Comparison of ENCODE assay signal across 8 cellular contexts in the genomic region with DNA sequence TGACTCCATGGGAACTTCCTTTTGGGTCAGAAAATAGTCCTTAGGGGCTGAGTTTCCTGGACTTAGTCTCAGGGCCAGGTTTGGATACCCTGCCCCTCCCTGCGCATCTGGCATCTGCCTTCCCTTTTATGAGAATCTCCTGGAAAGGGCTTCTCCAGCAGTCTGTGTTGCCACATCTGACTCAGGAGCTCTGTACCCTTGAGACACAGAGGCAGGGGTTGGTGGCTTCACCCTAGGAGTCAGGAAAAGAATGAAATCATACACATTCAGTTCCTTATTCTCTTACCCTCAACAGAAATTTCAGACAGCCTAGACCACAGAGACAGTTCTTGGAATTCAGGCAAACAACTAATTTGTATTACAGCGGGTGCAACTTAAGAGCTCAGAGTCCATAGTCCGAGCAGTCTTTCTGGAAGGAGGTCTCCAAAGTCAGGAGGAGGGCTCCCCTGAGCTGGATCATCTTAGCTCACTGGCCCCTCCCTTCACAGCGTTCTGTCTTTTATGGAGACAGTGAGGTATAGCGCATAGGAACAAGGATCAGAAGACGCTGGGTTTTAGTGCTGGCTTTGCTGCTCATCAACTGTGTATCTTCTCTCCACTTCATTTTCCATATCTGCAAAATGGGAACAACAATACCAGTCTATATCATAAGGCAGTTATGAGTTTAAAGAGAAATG. TPM values are rescaled to one million over a fixed set of nuclear protein-coding genes. Genes with fewer than 3 reads are reported as not detected.
DNase-seq lines count a peak whose midpoint lies in the region; FAIRE-seq and TF ChIP-seq lines count a peak whose summit lies in the region.

No MANE protein-coding gene starts in this region.

- H2AK5ac ChIP-seq in H1 (ENCODE audit: low read depth, low read length) = peak overlapping the region; percentile 48; the same call in 1 of the 2 replicates

- no peak overlapping the region for H4K8ac ChIP-seq in H1 (ENCODE audit: extremely low read depth, insufficient read depth, low read length)

- TF ChIP-seq POLR2A in H1 (IDR thresholded peaks at IDR 0.05; ENCODE audit: control extremely low read depth in 1 of 2, low read depth in 2 of 2, low read length in 2 of 2) (no peak), erythroblast (IDR thresholded peaks at IDR 0.05; ENCODE audit: low read length) (no peak)

- H3K36me3 ChIP-seq in H1 (ENCODE audit: control insufficient read depth in 2 of 4, insufficient read depth in 4 of 4, low read length in 3 of 4) (no peaks in the 10 kb centered on the region), osteoblast (ENCODE audit: insufficient read depth, low read length) (peaks cover 3% of the 10 kb centered on the region)

- in situ Hi-C loops in Caki2 (cut with HindIII; ENCODE audit: low pct_unique_long_range_greater_than_20kb, low sequenced_read_pairs) = no loop called here

- no peak for TF ChIP-seq EP300 in H1 (IDR thresholded peaks at IDR 0.05; ENCODE audit: borderline replicate concordance in 1 of 2, low read depth in 2 of 2, low read length in 2 of 2)

- DNase-seq in Caki2 (ENCODE audit: low read depth) = peak; percentile 39
- peak; percentile 94 for DNase-seq in OCI-M1 (lab: John Stamatoyannopoulos, UW)
- DNase-seq in H1 (ENCODE audit: low read depth in 1 of 2, low spot score in 2 of 2) = no peak
- peak; percentile 86 for DNase-seq in osteoblast (ENCODE audit: insufficient read length, low spot score, missing footprints)
- DNase-seq in inferior parietal cortex (ENCODE audit: extremely low spot score) = no peak
- no peak for DNase-seq in erythroblast (lab: John Stamatoyannopoulos, UW)
- no peak for DNase-seq in SHP77 (lab: John Stamatoyannopoulos, UW)
- no peak for DNase-seq in HPDE6-E6E7 (ENCODE audit: extremely low spot score)

- CTCF ChIA-PET in H1 (lab: Charles Lee; ENCODE audit: partially characterized antibody) = interaction anchor here (3.1 to 14.8 kb wide), 3 partner anchors 21 to 33 kb away, joined by 17 to 103 read pairs (median 21); no protein-coding TSS in a partner anchor

- H3K79me2 ChIP-seq in H1 (ENCODE audit: control insufficient read depth in 1 of 2, insufficient read depth in 2 of 2, low read length in 2 of 2) (no peaks in the 10 kb centered on the region), osteoblast (ENCODE audit: insufficient read depth, low read length) (peaks cover 14% of the 10 kb centered on the region)

- no peak overlapping the region for H2BK120ac ChIP-seq in H1 (replicated peaks; ENCODE audit: low read depth, low read length)

- POLR2A ChIA-PET in H1 (lab: Charles Lee; ENCODE audit: partially characterized antibody) = interaction anchor here (0.7 to 4.2 kb wide), 10 partner anchors 9 to 124 kb away, joined by 3 to 23 read pairs (median 6); partner anchors contain the start of gene VCL

- 0 out of 2 replicates have a peak overlapping the region, but pooled peaks have one; percentile 55 for H3K18ac ChIP-seq in H1 (ENCODE audit: extremely low read depth, low read length)

- H4K20me1 ChIP-seq in H1 (replicated peaks in 1 of 2; ENCODE audit: control insufficient read depth in 1 of 2, insufficient read depth in 2 of 2, low read length in 2 of 2) (no peaks in the 10 kb centered on the region), osteoblast (ENCODE audit: insufficient read depth, low read length) (no peaks in the 10 kb centered on the region)

- H3K4me2 ChIP-seq in H1 (ENCODE audit: insufficient read depth in 1 of 2, low read depth in 2 of 2, low read length in 2 of 2) = no peak overlapping the region; a peak in 1 of 4 replicates
- H3K4me2 ChIP-seq in osteoblast (ENCODE audit: insufficient read depth, low read length) = peak overlapping the region; percentile 76

- H3K27me3 ChIP-seq in H1 (replicated peaks in 1 of 4; ENCODE audit: control insufficient read depth in 3 of 4, extremely low read depth in 1 of 4, insufficient read depth in 3 of 4, low read length in 3 of 4) (peaks cover 3 to 19% (median 12%) of the 10 kb centered on the region in 4 experiments; a peak in 6 of 7 replicates), osteoblast (ENCODE audit: insufficient read depth, low read length) (no peaks in the 10 kb centered on the region)

- H3K4me3 ChIP-seq in H1 (ENCODE audit: extremely low read depth in 1 of 4, insufficient read depth in 2 of 4, low read depth in 3 of 4, low read length in 4 of 4) = no peak overlapping the region
- no peak overlapping the region for H3K4me3 ChIP-seq in osteoblast (ENCODE audit: insufficient read depth, low read length)

- no peaks in the 10 kb centered on the region; the same call in 1 of the 2 replicates for H3K79me1 ChIP-seq in H1 (ENCODE audit: low read depth, low read length)

- H4K91ac ChIP-seq in H1 (replicated peaks; ENCODE audit: insufficient read length, low read length) = no peak overlapping the region

- H2BK20ac ChIP-seq in H1 (ENCODE audit: low read length) = peak overlapping the region; percentile 38

- peak overlapping the region; percentile 71; the same call in 1 of the 2 replicates for H2BK5ac ChIP-seq in H1 (ENCODE audit: low read depth, low read length)

- H3K9ac ChIP-seq in H1 (replicated peaks in 1 of 4; ENCODE audit: extremely low read depth in 1 of 4, low read depth in 3 of 4, low read length in 3 of 4) = no peak overlapping the region; a peak in 1 of 7 replicates

- no peak for TF ChIP-seq RAD21 in H1 (IDR thresholded peaks at IDR 0.05 in 1 of 2, conservative IDR thresholded peaks at IDR 0.05 in 1 of 2; ENCODE audit: low read depth in 2 of 2, low read length in 2 of 2)

- no peak for TF ChIP-seq CTCF in H1 (IDR thresholded peaks at IDR 0.05; ENCODE audit: control extremely low read depth in 1 of 3, insufficient read depth in 1 of 3, low read depth in 1 of 3, low read length in 3 of 3)
- TF ChIP-seq CTCF in osteoblast (IDR thresholded peaks at IDR 0.05; ENCODE audit: extremely low read depth, low read depth, low read length) = no peak

- no peak overlapping the region for H4K5ac ChIP-seq in H1 (ENCODE audit: insufficient read length, low read depth, low read length)

- no peak for FAIRE-seq in H1 (lab: Jason Lieb, UNC)

- 0 out of 2 replicates have a peak overlapping the region, but pooled peaks have one; percentile 1 for H2BK15ac ChIP-seq in H1 (ENCODE audit: low read length)

- H3K9me3 ChIP-seq in H1 (ENCODE audit: insufficient read depth in 2 of 2, low read depth in 1 of 2, low read length in 1 of 2) (no peaks in the 10 kb centered on the region), osteoblast (ENCODE audit: low read depth, low read length) (no peaks in the 10 kb centered on the region)

- peak overlapping the region; percentile 90; the same call in 1 of the 2 replicates for H2BK12ac ChIP-seq in H1 (ENCODE audit: low read depth, low read length)

- H3K14ac ChIP-seq in H1 (ENCODE audit: insufficient read length) = no peak overlapping the region

- H3K27ac ChIP-seq in H1 (ENCODE audit: low read depth, low read length) (no peak overlapping the region), osteoblast (ENCODE audit: low read depth, low read length) (peak overlapping the region; percentile 91)

- no peak overlapping the region for H3K4ac ChIP-seq in H1 (replicated peaks; ENCODE audit: insufficient read length, low read depth, low read length)

- whole genome bisulfite sequencing in H1 (ENCODE audit: extremely low coverage in 1 of 2, insufficient coverage in 1 of 2, insufficient read length in 1 of 2, insufficient replicate concordance in 2 of 2, low coverage in 1 of 2, low lambda C conversion rate in 2 of 2, missing lambda C conversion rate in 1 of 2), 2 experiments = 94% methylated on average over 6 of the region's 6 CpGs; no CpG with 5 or more reads in 1 of the 2 experiments

- no peak overlapping the region for H3K56ac ChIP-seq in H1 (replicated peaks; ENCODE audit: insufficient read length, low read depth, low read length)

- no peak overlapping the region for H3K23ac ChIP-seq in H1 (ENCODE audit: insufficient read length)

- peaks cover 12% of the 10 kb centered on the region; the same call in 1 of the 2 replicates for H3K23me2 ChIP-seq in H1 (ENCODE audit: low read depth, low read length)

- no peak overlapping the region for H2AFZ ChIP-seq in H1 (ENCODE audit: low read length)
- no peak overlapping the region for H2AFZ ChIP-seq in osteoblast (ENCODE audit: low read length)

- H3K4me1 ChIP-seq in H1 (replicated peaks in 1 of 4; ENCODE audit: control insufficient read depth in 3 of 4, insufficient read depth in 4 of 4, low read length in 3 of 4) (peaks cover 15 to 24% (median 20%) of the 10 kb centered on the region in 4 experiments), osteoblast (ENCODE audit: insufficient read depth, low read length) (peaks cover 59% of the 10 kb centered on the region)

TF ChIP-seq in H1, 55 proteins besides CTCF, POLR2A, EP300 and RAD21 (continues in another document):
- TF ChIP-seq GABPA (IDR thresholded peaks at IDR 0.05; ENCODE audit: borderline replicate concordance, insufficient read depth, low read length) (no peak), KDM4A (IDR thresholded peaks at IDR 0.05; ENCODE audit: low read depth, low read length, severe bottlenecking) (no peak), EGR1 (IDR thresholded peaks at IDR 0.05; ENCODE audit: borderline replicate concordance, low read depth, low read length) (no peak), EZH2 (IDR thresholded peaks at IDR 0.05; ENCODE audit: low read depth, low read length, severe bottlenecking) (no peak)

RNA-seq across cellular contexts. Expression of gene PLAU, which starts 3.0 kb away (rescaled TPM):
- 27.6 and 31.4 TPM in 2 replicates for total RNA-seq in Caki2 (2014; rRNA removed; shearing (Covaris generic); ENCODE audit: low replicate concordance)
- 23.8 and 26.1 TPM in 2 replicates for total RNA-seq in H1 (2021; fragmentation: NEBNext Ultra II Directional; extraction: Animal tissue kit (Norgen Biotek cat#: 25700))
- polyA plus RNA-seq in H1 (2011; rRNA removed) = 15.8 and 16.2 TPM in 2 replicates
- polyA plus RNA-seq in H1 (2011; cell fraction: cytosol; rRNA removed) = 19.5 TPM
- 21.1 TPM for polyA plus RNA-seq in H1 (2011; cell fraction: nucleus; rRNA removed)
- 19.7 to 29.1 TPM (median 26.3 TPM) in 4 replicates for polyA plus RNA-seq in H1 (2012, experiment 1 of 2)
- polyA plus RNA-seq in H1 (2012, experiment 2 of 2) = 23.8 TPM
- polyA plus RNA-seq in H1 (2013, experiment 1 of 2) = 30.9 TPM
- polyA plus RNA-seq in H1 (2013, experiment 2 of 2) = 32.5 TPM
- 9.7 and 10.8 TPM in 2 replicates for polyA minus RNA-seq in H1 (2011; rRNA and poly(A)+ RNA removed)
- 6.0 TPM for polyA minus RNA-seq in H1 (2011; cell fraction: cytosol; rRNA and poly(A)+ RNA removed)
- 4.4 TPM for polyA minus RNA-seq in H1 (2011; cell fraction: nucleus; rRNA and poly(A)+ RNA removed)
- 27.9 and 40.7 TPM in 2 replicates for total RNA-seq in osteoblast

RNA-seq across cellular contexts. Expression of gene CAMK2G, which starts 33.6 kb away (rescaled TPM):
- total RNA-seq in Caki2 (2014; rRNA removed; shearing (Covaris generic); ENCODE audit: low replicate concordance) = 20.1 and 22.2 TPM in 2 replicates
- total RNA-seq in H1 (2021; fragmentation: NEBNext Ultra II Directional; extraction: Animal tissue kit (Norgen Biotek cat#: 25700)) = 29.9 and 31.7 TPM in 2 replicates
- 28.9 and 31.9 TPM in 2 replicates for polyA plus RNA-seq in H1 (2011; rRNA removed)
- polyA plus RNA-seq in H1 (2011; cell fraction: cytosol; rRNA removed) = 37.7 TPM
- polyA plus RNA-seq in H1 (2011; cell fraction: nucleus; rRNA removed) = 77.7 TPM
- polyA plus RNA-seq in H1 (2012, experiment 1 of 2) = 31.3 to 38.7 TPM (median 34.5 TPM) in 4 replicates
- polyA plus RNA-seq in H1 (2012, experiment 2 of 2) = 22.7 TPM
- polyA plus RNA-seq in H1 (2013, experiment 1 of 2) = 23.2 TPM
- polyA plus RNA-seq in H1 (2013, experiment 2 of 2) = 21.7 TPM
- polyA minus RNA-seq in H1 (2011; rRNA and poly(A)+ RNA removed) = 38.9 and 49.0 TPM in 2 replicates
- 20.9 TPM for polyA minus RNA-seq in H1 (2011; cell fraction: cytosol; rRNA and poly(A)+ RNA removed)
- polyA minus RNA-seq in H1 (2011; cell fraction: nucleus; rRNA and poly(A)+ RNA removed) = 32.5 TPM
- total RNA-seq in osteoblast = 22.4 and 28.3 TPM in 2 replicates

Comparison
In these comparisons a context has a peak if more than half of its experiments do, and no peak if none do; other contexts are left out.
1. DNase-seq: peak in Caki2 (single experiment), OCI-M1 (single experiment) and osteoblast (single experiment); none in H1 (0 of 2), inferior parietal cortex (single experiment), erythroblast (0 of 2), SHP77 (0 of 2) and HPDE6-E6E7 (single experiment).